ENCODE assay signal across 25 cellular contexts in genomic region chr1:173042806-173043205, GRCh38. TPM values are rescaled to one million over a fixed set of nuclear protein-coding genes. Genes with fewer than 3 reads are reported as not detected.
DNase-seq lines count a peak whose midpoint lies in the region; ATAC-seq lines count a peak whose summit lies in the region.
"Had no signal": no experiment of that assay in that cellular context is flagged by ENCODE, and none has a peak within 500 bp of the region (broad histone marks: within the 10 kb centered on the region; RNA-seq: fewer than 3 reads in every experiment).

No MANE protein-coding gene starts in this region.

- no peak overlapping the region for H3K4me3 ChIP-seq in BLaER1 treated with 17β-estradiol and CSF1 and Interleukin-3, amounts not matched to agents 10 nM and 100 nM
- H3K4me3 ChIP-seq: coronary artery, K562, right lobe of liver, tibial artery had no signal

- no peaks in the 10 kb centered on the region for H3K9me3 ChIP-seq in BLaER1 treated with 17β-estradiol and CSF1 and Interleukin-3, amounts not matched to agents 10 nM and 100 nM (replicated peaks in 1 of 11)
- H3K9me3 ChIP-seq: right lobe of liver, tibial artery had no signal

- H4K20me1 ChIP-seq in BLaER1 treated with 17β-estradiol and CSF1 and Interleukin-3, amounts not matched to agents 10 nM and 100 nM, result no peaks in the 10 kb centered on the region

- no peaks in the 10 kb centered on the region for H3K27me3 ChIP-seq in BLaER1 treated with 17β-estradiol and CSF1 and Interleukin-3, amounts not matched to agents 10 nM and 100 nM
- H3K27me3 ChIP-seq: right lobe of liver, tibial artery had no signal

- DNase-seq in LHCN-M2 (ENCODE audit: low read depth), result peak; percentile 78
- peak; percentile 86 for DNase-seq in astrocyte of the hippocampus (ENCODE audit: low read depth, low spot score)
- DNase-seq in kidney glomerular epithelial cell (lab: John Stamatoyannopoulos, UW), result peak; percentile 90
- no peak for DNase-seq in KG1 (lab: John Stamatoyannopoulos, UW)
- DNase-seq in NCI-H510A treated with DMSO at 0.1 percent for 48 hours (lab: John Stamatoyannopoulos, UW), result no peak
- DNase-seq in NCI-H2196 (lab: John Stamatoyannopoulos, UW; ENCODE audit: unreplicated experiment), result no peak
- DNase-seq: activated CD4-positive, alpha-beta T cell treated with anti-CD3 and anti-CD28 coated beads, Interleukin-2, amount 50 U/mL, for 48 hours; activated naive CD4-positive, alpha-beta T cell treated with Interleukin-2 at 50 U/mL for 16 hours; activated T-cell treated with anti-CD3 and anti-CD28 coated beads for 4 hours; CD4-positive, alpha-beta T cell; H9; NCI-H1417 treated with DMSO at 0.1 percent for 48 hours; NCI-H2171; NCI-H774; occipital lobe; right lobe of liver; stimulated activated naive CD4-positive, alpha-beta T cell treated with Interleukin-2 at 50 U/mL for 16 hours; tibial artery had no signal

- no peak overlapping the region for H3K9ac ChIP-seq in BLaER1 treated with 17β-estradiol and CSF1 and Interleukin-3, amounts not matched to agents 10 nM and 100 nM

- no peak for ATAC-seq in GM21528 (IDR thresholded peaks at IDR 0.05; ENCODE audit: low FRiP score, unreplicated experiment)
- ATAC-seq: K562, left lobe of liver had no signal

- peak overlapping the region in 6 of 11 experiments; percentile 3 to 61 (median 43); a peak in 10 of 22 replicates for H3K27ac ChIP-seq in BLaER1 treated with 17β-estradiol and CSF1 and Interleukin-3, amounts not matched to agents 10 nM and 100 nM
- H3K27ac ChIP-seq: coronary artery, right lobe of liver, RWPE1, tibial artery, VCaP had no signal

- peak overlapping the region in 8 of 11 experiments; percentile 7 to 84 (median 61); a peak in 13 of 22 replicates for H3K4me2 ChIP-seq in BLaER1 treated with 17β-estradiol and CSF1 and Interleukin-3, amounts not matched to agents 10 nM and 100 nM

- peaks cover 0 to 87% (median 20%) of the 10 kb centered on the region in 10 experiments; a peak in 13 of 20 replicates for H3K4me1 ChIP-seq in BLaER1 treated with 17β-estradiol and CSF1 and Interleukin-3, amounts not matched to agents 10 nM and 100 nM
- H3K4me1 ChIP-seq: right lobe of liver, tibial artery had no signal

- peaks cover 0 to 40% (median 0%) of the 10 kb centered on the region in 11 experiments; a peak in 4 of 22 replicates for H3K36me3 ChIP-seq in BLaER1 treated with 17β-estradiol and CSF1 and Interleukin-3, amounts not matched to agents 10 nM and 100 nM
- H3K36me3 ChIP-seq: right lobe of liver, tibial artery had no signal

RNA-seq across cellular contexts. Expression of gene TNFSF18, which starts 7.9 kb away (rescaled TPM):
- 0.57 and 0.90 TPM in 2 replicates for total RNA-seq in LHCN-M2 (2014; rRNA removed)
- 1.9 TPM for polyA plus RNA-seq in LHCN-M2 (2012)
- total RNA-seq: CD4-positive, alpha-beta T cell; H9; K562; right lobe of liver had no signal
- polyA plus RNA-seq: K562 had no signal

Comparison
In these comparisons a context has a peak if more than half of its experiments do, and no peak if none do; other contexts are left out.
1. DNase-seq: peak in LHCN-M2 (single experiment), astrocyte of the hippocampus (single experiment) and kidney glomerular epithelial cell (single experiment); none in KG1 (single experiment), NCI-H510A treated with DMSO at 0.1 percent for 48 hours (single experiment) and NCI-H2196 (single experiment).